In genomic region chr15:37758412-37758811, GRCh38 we compare ENCODE assay signal across 25 cellular contexts.
"Had no signal": no experiment of that assay in that cellular context is flagged by ENCODE, and none has a peak within 500 bp of the region (broad histone marks: within the 10 kb centered on the region; RNA-seq: fewer than 3 reads in every experiment).

No MANE protein-coding gene starts in this region.

- H3K4me3 ChIP-seq: esophagus muscularis mucosa, heart right ventricle, left ventricle myocardium inferior, ovary, psoas muscle, right atrium auricular region, spleen, thyroid gland, upper lobe of right lung had no signal

- ATAC-seq: activated CD4-positive, alpha-beta T cell treated with anti-CD3 and anti-CD28 coated beads for 36 hours; activated naive CD4-positive, alpha-beta T cell treated with anti-CD3 and anti-CD28 coated beads, Interleukin-2, amount 50 U/mL, for 72 hours; activated T-cell treated with anti-CD3 and anti-CD28 coated beads, Interleukin-2, amount 50 U/mL, for 72 hours; foreskin keratinocyte; heart right ventricle; psoas muscle; stimulated activated memory B cell treated with anti-CD40 and anti-IgM and Interleukin-4, amounts not matched to agents 10 μg/mL and 1 μg/mL and 100 μg/mL, for 72 hours; stimulated activated naive CD8-positive, alpha-beta T cell treated with anti-CD3 and anti-CD28 coated beads, Interleukin-15, amount 100 ng/mL, for 72 hours; upper lobe of right lung had no signal

- H3K27ac ChIP-seq: esophagus muscularis mucosa, foreskin keratinocyte, heart right ventricle, left ventricle myocardium inferior, ovary, psoas muscle, right atrium auricular region, spleen, thyroid gland, upper lobe of right lung had no signal

- H3K9me3 ChIP-seq: esophagus muscularis mucosa, heart right ventricle, ovary, psoas muscle, right atrium auricular region, spleen, thyroid gland, upper lobe of right lung had no signal

- H3K4me1 ChIP-seq: esophagus muscularis mucosa, foreskin keratinocyte, heart right ventricle, left ventricle myocardium inferior, psoas muscle, right atrium auricular region, spleen, upper lobe of right lung had no signal

- H3K27me3 ChIP-seq: esophagus muscularis mucosa, foreskin keratinocyte, heart right ventricle, ovary, right atrium auricular region, thyroid gland, upper lobe of right lung had no signal

- H3K36me3 ChIP-seq: esophagus muscularis mucosa, heart right ventricle, left ventricle myocardium inferior, ovary, right atrium auricular region, spleen, thyroid gland, upper lobe of right lung had no signal

- DNase-seq: activated CD4-positive, alpha-beta T cell treated with anti-CD3 and anti-CD28 coated beads for 36 hours; activated CD4-positive, CD25-positive, alpha-beta regulatory T cell; activated naive CD4-positive, alpha-beta T cell; activated T-cell treated with anti-CD3 and anti-CD28 coated beads for 4 hours; activated T-cell treated with anti-CD3 and anti-CD28 coated beads, Interleukin-2, amount 50 U/mL, for 72 hours; dermis blood vessel endothelial cell; effector CD4-positive, alpha-beta T cell; foreskin keratinocyte; heart right ventricle; kidney glomerular epithelial cell; left ventricle myocardium inferior; naive B cell; nephron progenitor cell; ovary; psoas muscle; spleen; stimulated activated CD4-positive, alpha-beta T cell treated with anti-CD3 and anti-CD28 coated beads, Interleukin-4, amount 100 ng/mL, for 24 hours; stimulated activated CD8-positive, alpha-beta memory T cell treated with anti-CD3 and anti-CD28 coated beads, Interleukin-4, amount 100 ng/mL, for 48 hours; stimulated activated naive CD8-positive, alpha-beta T cell treated with anti-CD3 and anti-CD28 coated beads, Interleukin-15, amount 100 ng/mL, for 72 hours; thyroid gland; upper lobe of right lung had no signal
